ENCODE assay signal across 14 cellular contexts in the genomic region with DNA sequence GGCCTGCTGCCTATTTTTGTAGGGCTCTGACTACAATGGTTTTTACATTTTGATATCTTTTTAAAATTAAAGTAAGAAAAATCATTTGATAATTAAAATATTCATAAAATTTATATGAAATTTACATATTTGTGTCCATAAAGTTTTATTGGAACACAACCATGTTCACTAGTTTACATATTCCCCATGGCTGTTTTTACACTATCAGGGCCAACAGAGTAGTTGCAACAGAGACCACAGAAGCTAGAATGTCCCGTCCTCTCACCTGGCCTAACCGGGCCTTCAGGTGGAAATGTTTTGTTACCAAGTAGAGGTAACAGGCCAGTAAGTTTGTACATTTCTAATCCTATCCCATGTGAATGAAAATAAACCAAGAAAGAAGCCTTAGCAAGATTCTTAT. TPM values are rescaled to one million over a fixed set of nuclear protein-coding genes. Genes with fewer than 3 reads are reported as not detected.
"Had no signal": no experiment of that assay in that cellular context is flagged by ENCODE, and none has a peak within 500 bp of the region (broad histone marks: within the 10 kb centered on the region; RNA-seq: fewer than 3 reads in every experiment).

No MANE protein-coding gene starts in this region.

RNA-seq across cellular contexts. Expression of gene CFHR2, which starts 10.7 kb away (rescaled TPM):
- total RNA-seq: activated B cell treated with CpG ODN at 0.5 μM for 24 hours; activated CD4-positive, alpha-beta memory T cell treated with anti-CD3 and anti-CD28 coated beads for 36 hours; activated CD4-positive, alpha-beta memory T cell treated with anti-CD3 and anti-CD28 coated beads, Interleukin-2, amount 10 ng/mL, durations not matched to agents 7 days and 5 days; activated CD4-positive, alpha-beta T cell treated with anti-CD3 and anti-CD28 coated beads for 36 hours; activated CD4-positive, alpha-beta T cell treated with anti-CD3 and anti-CD28 coated beads, Interleukin-2, amount 10 ng/mL, durations not matched to agents 7 days and 5 days; activated CD8-positive, alpha-beta memory T cell treated with anti-CD3 and anti-CD28 coated beads for 36 hours; activated CD8-positive, alpha-beta memory T cell treated with anti-CD3 and anti-CD28 coated beads, Interleukin-2, amount 10 ng/mL, durations not matched to agents 7 days and 5 days; activated CD8-positive, alpha-beta T cell treated with anti-CD3 and anti-CD28 coated beads for 36 hours; activated CD8-positive, alpha-beta T cell treated with anti-CD3 and anti-CD28 coated beads, Interleukin-2, amount 10 ng/mL, durations not matched to agents 7 days and 5 days; T-helper 1 cell treated with Interleukin-12 subunit alpha and Interleukin-12 subunit beta and Interleukin-4 antibody, amounts not matched to agents 30 ng/mL and 1 ng/mL, for 36 hours; T-helper 17 cell; T-helper 2 cell treated with Interferon-gamma antibody and Interleukin-4, amounts not matched to agents 100 ng/mL and 5 ng/mL, for 36 hours; WTC11 had no signal

RNA-seq across cellular contexts. Expression of gene CFHR5, which starts 44.5 kb away (rescaled TPM):
- total RNA-seq: activated B cell treated with CpG ODN at 0.5 μM for 24 hours; activated CD4-positive, alpha-beta memory T cell treated with anti-CD3 and anti-CD28 coated beads for 36 hours; activated CD4-positive, alpha-beta memory T cell treated with anti-CD3 and anti-CD28 coated beads, Interleukin-2, amount 10 ng/mL, durations not matched to agents 7 days and 5 days; activated CD4-positive, alpha-beta T cell treated with anti-CD3 and anti-CD28 coated beads for 36 hours; activated CD4-positive, alpha-beta T cell treated with anti-CD3 and anti-CD28 coated beads, Interleukin-2, amount 10 ng/mL, durations not matched to agents 24 days and 14 days; activated CD4-positive, alpha-beta T cell treated with anti-CD3 and anti-CD28 coated beads, Interleukin-2, amount 10 ng/mL, durations not matched to agents 7 days and 5 days; activated CD8-positive, alpha-beta memory T cell treated with anti-CD3 and anti-CD28 coated beads for 36 hours; activated CD8-positive, alpha-beta memory T cell treated with anti-CD3 and anti-CD28 coated beads, Interleukin-2, amount 10 ng/mL, durations not matched to agents 7 days and 5 days; activated CD8-positive, alpha-beta T cell treated with anti-CD3 and anti-CD28 coated beads for 36 hours; activated CD8-positive, alpha-beta T cell treated with anti-CD3 and anti-CD28 coated beads, Interleukin-2, amount 10 ng/mL, durations not matched to agents 7 days and 5 days; T-helper 1 cell treated with Interleukin-12 subunit alpha and Interleukin-12 subunit beta and Interleukin-4 antibody, amounts not matched to agents 30 ng/mL and 1 ng/mL, for 36 hours; T-helper 17 cell; T-helper 2 cell treated with Interferon-gamma antibody and Interleukin-4, amounts not matched to agents 100 ng/mL and 5 ng/mL, for 36 hours; WTC11 had no signal

RNA-seq across cellular contexts. Expression of gene CFHR4, which starts 45.0 kb away (rescaled TPM):
- total RNA-seq: activated B cell treated with CpG ODN at 0.5 μM for 24 hours; activated CD4-positive, alpha-beta memory T cell treated with anti-CD3 and anti-CD28 coated beads for 36 hours; activated CD4-positive, alpha-beta memory T cell treated with anti-CD3 and anti-CD28 coated beads, Interleukin-2, amount 10 ng/mL, durations not matched to agents 7 days and 5 days; activated CD4-positive, alpha-beta T cell treated with anti-CD3 and anti-CD28 coated beads for 36 hours; activated CD4-positive, alpha-beta T cell treated with anti-CD3 and anti-CD28 coated beads, Interleukin-2, amount 10 ng/mL, durations not matched to agents 24 days and 14 days; activated CD4-positive, alpha-beta T cell treated with anti-CD3 and anti-CD28 coated beads, Interleukin-2, amount 10 ng/mL, durations not matched to agents 7 days and 5 days; activated CD8-positive, alpha-beta memory T cell treated with anti-CD3 and anti-CD28 coated beads for 36 hours; activated CD8-positive, alpha-beta memory T cell treated with anti-CD3 and anti-CD28 coated beads, Interleukin-2, amount 10 ng/mL, durations not matched to agents 7 days and 5 days; activated CD8-positive, alpha-beta T cell treated with anti-CD3 and anti-CD28 coated beads for 36 hours; activated CD8-positive, alpha-beta T cell treated with anti-CD3 and anti-CD28 coated beads, Interleukin-2, amount 10 ng/mL, durations not matched to agents 7 days and 5 days; T-helper 1 cell treated with Interleukin-12 subunit alpha and Interleukin-12 subunit beta and Interleukin-4 antibody, amounts not matched to agents 30 ng/mL and 1 ng/mL, for 36 hours; T-helper 17 cell; T-helper 2 cell treated with Interferon-gamma antibody and Interleukin-4, amounts not matched to agents 100 ng/mL and 5 ng/mL, for 36 hours had no signal
